ENCODE assay signal across 1 cellular context in the genomic region with DNA sequence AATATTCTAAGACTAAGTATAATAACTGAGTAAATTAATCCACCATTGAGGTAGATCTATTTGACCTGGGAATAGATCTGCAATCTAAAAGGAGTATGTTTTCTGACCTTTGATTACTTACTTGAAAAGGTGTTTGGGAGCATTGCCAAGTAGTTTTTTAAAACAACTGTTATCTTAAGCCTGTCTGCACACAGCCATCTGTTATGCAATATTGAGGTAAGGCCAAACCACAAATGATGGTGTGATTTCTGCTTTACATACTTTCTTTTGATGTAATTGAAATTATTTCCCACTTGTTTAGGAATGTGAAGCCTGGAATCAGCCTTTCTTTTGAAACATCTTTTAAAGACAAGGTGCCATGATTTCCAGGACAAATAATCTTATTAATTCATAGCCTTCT.
A peak's percentile ranks its signal among the peaks of the same experiment; 100 is the strongest.
TF ChIP-seq lines count a peak whose summit lies in the region.

No MANE protein-coding gene starts in this region.

TF ChIP-seq in HepG2, 621 proteins besides CTCF, POLR2A, EP300 and RAD21 (continued from another document):
- TF ChIP-seq, protein P1, sequence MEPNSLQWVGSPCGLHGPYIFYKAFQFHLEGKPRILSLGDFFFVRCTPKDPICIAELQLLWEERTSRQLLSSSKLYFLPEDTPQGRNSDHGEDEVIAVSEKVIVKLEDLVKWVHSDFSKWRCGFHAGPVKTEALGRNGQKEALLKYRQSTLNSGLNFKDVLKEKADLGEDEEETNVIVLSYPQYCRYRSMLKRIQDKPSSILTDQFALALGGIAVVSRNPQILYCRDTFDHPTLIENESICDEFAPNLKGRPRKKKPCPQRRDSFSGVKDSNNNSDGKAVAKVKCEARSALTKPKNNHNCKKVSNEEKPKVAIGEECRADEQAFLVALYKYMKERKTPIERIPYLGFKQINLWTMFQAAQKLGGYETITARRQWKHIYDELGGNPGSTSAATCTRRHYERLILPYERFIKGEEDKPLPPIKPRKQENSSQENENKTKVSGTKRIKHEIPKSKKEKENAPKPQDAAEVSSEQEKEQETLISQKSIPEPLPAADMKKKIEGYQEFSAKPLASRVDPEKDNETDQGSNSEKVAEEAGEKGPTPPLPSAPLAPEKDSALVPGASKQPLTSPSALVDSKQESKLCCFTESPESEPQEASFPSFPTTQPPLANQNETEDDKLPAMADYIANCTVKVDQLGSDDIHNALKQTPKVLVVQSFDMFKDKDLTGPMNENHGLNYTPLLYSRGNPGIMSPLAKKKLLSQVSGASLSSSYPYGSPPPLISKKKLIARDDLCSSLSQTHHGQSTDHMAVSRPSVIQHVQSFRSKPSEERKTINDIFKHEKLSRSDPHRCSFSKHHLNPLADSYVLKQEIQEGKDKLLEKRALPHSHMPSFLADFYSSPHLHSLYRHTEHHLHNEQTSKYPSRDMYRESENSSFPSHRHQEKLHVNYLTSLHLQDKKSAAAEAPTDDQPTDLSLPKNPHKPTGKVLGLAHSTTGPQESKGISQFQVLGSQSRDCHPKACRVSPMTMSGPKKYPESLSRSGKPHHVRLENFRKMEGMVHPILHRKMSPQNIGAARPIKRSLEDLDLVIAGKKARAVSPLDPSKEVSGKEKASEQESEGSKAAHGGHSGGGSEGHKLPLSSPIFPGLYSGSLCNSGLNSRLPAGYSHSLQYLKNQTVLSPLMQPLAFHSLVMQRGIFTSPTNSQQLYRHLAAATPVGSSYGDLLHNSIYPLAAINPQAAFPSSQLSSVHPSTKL (CRISPR knock-in tag; IDR thresholded peaks at IDR 0.05), result peak; percentile 73
- TF ChIP-seq THAP11 (CRISPR knock-in tag; IDR thresholded peaks at IDR 0.05) (0 out of 2 replicates have a peak, but pooled peaks have one; percentile 19), FOXA1 (IDR thresholded peaks at IDR 0.05) (no peak), FOXA1 (CRISPR knock-in tag; IDR thresholded peaks at IDR 0.05) (peak; percentile 33; the same call in 1 of the 2 replicates), FOXP1 (IDR thresholded peaks at IDR 0.05) (no peak), FOXP1 (CRISPR knock-in tag; IDR thresholded peaks at IDR 0.05) (peak; percentile 59; the same call in 1 of the 2 replicates), TCF12 (IDR thresholded peaks at IDR 0.05) (no peak), TCF12 (CRISPR knock-in tag; IDR thresholded peaks at IDR 0.05) (no peak), CREM (IDR thresholded peaks at IDR 0.05) (peak; percentile 30; the same call in 1 of the 2 replicates), CREM (CRISPR knock-in tag; IDR thresholded peaks at IDR 0.05) (no peak), ISL2 (CRISPR knock-in tag; IDR thresholded peaks at IDR 0.05) (peak; percentile 70; the same call in 1 of the 2 replicates), DMAP1 (CRISPR knock-in tag; IDR thresholded peaks at IDR 0.05) (no peak), HMG20A (CRISPR knock-in tag; IDR thresholded peaks at IDR 0.05; ENCODE audit: borderline replicate concordance) (0 out of 2 replicates have a peak, but pooled peaks have one; percentile 21), HDAC2 (CRISPR knock-in tag; IDR thresholded peaks at IDR 0.05) (peak; percentile 51; the same call in 1 of the 2 replicates), PLRG1 (conservative IDR thresholded peaks at IDR 0.05) (no peak), TARDBP (CRISPR knock-in tag; IDR thresholded peaks at IDR 0.05) (0 out of 2 replicates have a peak, but pooled peaks have one; percentile 20), SOX5 (CRISPR knock-in tag; IDR thresholded peaks at IDR 0.05; ENCODE audit: borderline replicate concordance) (0 out of 2 replicates have a peak, but pooled peaks have one; percentile 13), SOX13 (IDR thresholded peaks at IDR 0.05) (no peak), SOX13 (CRISPR knock-in tag; conservative IDR thresholded peaks at IDR 0.05 in 1 of 2, IDR thresholded peaks at IDR 0.05 in 1 of 2) (peak in 1 of 2 experiments; percentile 59; a peak in 2 of 4 replicates), FOXA3 (CRISPR knock-in tag; IDR thresholded peaks at IDR 0.05) (peak; percentile 50), NCOA2 (CRISPR knock-in tag; IDR thresholded peaks at IDR 0.05) (peak; percentile 58; the same call in 1 of the 2 replicates), NR2F2 (IDR thresholded peaks at IDR 0.05; ENCODE audit: borderline replicate concordance, low read depth) (0 out of 2 replicates have a peak, but pooled peaks have one; percentile 55), BCL6 (CRISPR knock-in tag; IDR thresholded peaks at IDR 0.05) (peak; percentile 65), SOX6 (IDR thresholded peaks at IDR 0.05) (no peak), SOX6 (CRISPR knock-in tag; IDR thresholded peaks at IDR 0.05) (peak; percentile 40; the same call in 1 of the 2 replicates), KDM5A (IDR thresholded peaks at IDR 0.05; ENCODE audit: borderline replicate concordance, low read length) (no peak), GATAD2A (CRISPR knock-in tag; IDR thresholded peaks at IDR 0.05) (peak; percentile 55; the same call in 1 of the 2 replicates), NR2F6 (IDR thresholded peaks at IDR 0.05) (peak; percentile 65; the same call in 1 of the 2 replicates), NR2F6 (CRISPR knock-in tag; IDR thresholded peaks at IDR 0.05) (0 out of 2 replicates have a peak, but pooled peaks have one; percentile 36), NFATC3 (CRISPR knock-in tag; IDR thresholded peaks at IDR 0.05) (no peak), CEBPG (CRISPR knock-in tag; IDR thresholded peaks at IDR 0.05) (peak; percentile 80), MEIS1 (CRISPR knock-in tag; IDR thresholded peaks at IDR 0.05; ENCODE audit: borderline replicate concordance) (no peak), TCF7 (IDR thresholded peaks at IDR 0.05; ENCODE audit: low read depth) (peak; percentile 68)
- TF ChIP-seq, protein P2, sequence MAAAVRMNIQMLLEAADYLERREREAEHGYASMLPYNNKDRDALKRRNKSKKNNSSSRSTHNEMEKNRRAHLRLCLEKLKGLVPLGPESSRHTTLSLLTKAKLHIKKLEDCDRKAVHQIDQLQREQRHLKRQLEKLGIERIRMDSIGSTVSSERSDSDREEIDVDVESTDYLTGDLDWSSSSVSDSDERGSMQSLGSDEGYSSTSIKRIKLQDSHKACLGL (CRISPR knock-in tag; IDR thresholded peaks at IDR 0.05), result no peak
- TF ChIP-seq, protein P3, sequence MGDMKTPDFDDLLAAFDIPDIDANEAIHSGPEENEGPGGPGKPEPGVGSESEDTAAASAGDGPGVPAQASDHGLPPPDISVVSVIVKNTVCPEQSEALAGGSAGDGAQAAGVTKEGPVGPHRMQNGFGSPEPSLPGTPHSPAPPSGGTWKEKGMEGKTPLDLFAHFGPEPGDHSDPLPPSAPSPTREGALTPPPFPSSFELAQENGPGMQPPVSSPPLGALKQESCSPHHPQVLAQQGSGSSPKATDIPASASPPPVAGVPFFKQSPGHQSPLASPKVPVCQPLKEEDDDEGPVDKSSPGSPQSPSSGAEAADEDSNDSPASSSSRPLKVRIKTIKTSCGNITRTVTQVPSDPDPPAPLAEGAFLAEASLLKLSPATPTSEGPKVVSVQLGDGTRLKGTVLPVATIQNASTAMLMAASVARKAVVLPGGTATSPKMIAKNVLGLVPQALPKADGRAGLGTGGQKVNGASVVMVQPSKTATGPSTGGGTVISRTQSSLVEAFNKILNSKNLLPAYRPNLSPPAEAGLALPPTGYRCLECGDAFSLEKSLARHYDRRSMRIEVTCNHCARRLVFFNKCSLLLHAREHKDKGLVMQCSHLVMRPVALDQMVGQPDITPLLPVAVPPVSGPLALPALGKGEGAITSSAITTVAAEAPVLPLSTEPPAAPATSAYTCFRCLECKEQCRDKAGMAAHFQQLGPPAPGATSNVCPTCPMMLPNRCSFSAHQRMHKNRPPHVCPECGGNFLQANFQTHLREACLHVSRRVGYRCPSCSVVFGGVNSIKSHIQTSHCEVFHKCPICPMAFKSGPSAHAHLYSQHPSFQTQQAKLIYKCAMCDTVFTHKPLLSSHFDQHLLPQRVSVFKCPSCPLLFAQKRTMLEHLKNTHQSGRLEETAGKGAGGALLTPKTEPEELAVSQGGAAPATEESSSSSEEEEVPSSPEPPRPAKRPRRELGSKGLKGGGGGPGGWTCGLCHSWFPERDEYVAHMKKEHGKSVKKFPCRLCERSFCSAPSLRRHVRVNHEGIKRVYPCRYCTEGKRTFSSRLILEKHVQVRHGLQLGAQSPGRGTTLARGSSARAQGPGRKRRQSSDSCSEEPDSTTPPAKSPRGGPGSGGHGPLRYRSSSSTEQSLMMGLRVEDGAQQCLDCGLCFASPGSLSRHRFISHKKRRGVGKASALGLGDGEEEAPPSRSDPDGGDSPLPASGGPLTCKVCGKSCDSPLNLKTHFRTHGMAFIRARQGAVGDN (CRISPR knock-in tag; IDR thresholded peaks at IDR 0.05), result no peak
- TF ChIP-seq, protein P4, sequence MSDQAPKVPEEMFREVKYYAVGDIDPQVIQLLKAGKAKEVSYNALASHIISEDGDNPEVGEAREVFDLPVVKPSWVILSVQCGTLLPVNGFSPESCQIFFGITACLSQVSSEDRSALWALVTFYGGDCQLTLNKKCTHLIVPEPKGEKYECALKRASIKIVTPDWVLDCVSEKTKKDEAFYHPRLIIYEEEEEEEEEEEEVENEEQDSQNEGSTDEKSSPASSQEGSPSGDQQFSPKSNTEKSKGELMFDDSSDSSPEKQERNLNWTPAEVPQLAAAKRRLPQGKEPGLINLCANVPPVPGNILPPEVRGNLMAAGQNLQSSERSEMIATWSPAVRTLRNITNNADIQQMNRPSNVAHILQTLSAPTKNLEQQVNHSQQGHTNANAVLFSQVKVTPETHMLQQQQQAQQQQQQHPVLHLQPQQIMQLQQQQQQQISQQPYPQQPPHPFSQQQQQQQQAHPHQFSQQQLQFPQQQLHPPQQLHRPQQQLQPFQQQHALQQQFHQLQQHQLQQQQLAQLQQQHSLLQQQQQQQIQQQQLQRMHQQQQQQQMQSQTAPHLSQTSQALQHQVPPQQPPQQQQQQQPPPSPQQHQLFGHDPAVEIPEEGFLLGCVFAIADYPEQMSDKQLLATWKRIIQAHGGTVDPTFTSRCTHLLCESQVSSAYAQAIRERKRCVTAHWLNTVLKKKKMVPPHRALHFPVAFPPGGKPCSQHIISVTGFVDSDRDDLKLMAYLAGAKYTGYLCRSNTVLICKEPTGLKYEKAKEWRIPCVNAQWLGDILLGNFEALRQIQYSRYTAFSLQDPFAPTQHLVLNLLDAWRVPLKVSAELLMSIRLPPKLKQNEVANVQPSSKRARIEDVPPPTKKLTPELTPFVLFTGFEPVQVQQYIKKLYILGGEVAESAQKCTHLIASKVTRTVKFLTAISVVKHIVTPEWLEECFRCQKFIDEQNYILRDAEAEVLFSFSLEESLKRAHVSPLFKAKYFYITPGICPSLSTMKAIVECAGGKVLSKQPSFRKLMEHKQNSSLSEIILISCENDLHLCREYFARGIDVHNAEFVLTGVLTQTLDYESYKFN (CRISPR knock-in tag; conservative IDR thresholded peaks at IDR 0.05), result 0 out of 2 replicates have a peak, but pooled peaks have one; percentile 24
- TF ChIP-seq, protein P5, sequence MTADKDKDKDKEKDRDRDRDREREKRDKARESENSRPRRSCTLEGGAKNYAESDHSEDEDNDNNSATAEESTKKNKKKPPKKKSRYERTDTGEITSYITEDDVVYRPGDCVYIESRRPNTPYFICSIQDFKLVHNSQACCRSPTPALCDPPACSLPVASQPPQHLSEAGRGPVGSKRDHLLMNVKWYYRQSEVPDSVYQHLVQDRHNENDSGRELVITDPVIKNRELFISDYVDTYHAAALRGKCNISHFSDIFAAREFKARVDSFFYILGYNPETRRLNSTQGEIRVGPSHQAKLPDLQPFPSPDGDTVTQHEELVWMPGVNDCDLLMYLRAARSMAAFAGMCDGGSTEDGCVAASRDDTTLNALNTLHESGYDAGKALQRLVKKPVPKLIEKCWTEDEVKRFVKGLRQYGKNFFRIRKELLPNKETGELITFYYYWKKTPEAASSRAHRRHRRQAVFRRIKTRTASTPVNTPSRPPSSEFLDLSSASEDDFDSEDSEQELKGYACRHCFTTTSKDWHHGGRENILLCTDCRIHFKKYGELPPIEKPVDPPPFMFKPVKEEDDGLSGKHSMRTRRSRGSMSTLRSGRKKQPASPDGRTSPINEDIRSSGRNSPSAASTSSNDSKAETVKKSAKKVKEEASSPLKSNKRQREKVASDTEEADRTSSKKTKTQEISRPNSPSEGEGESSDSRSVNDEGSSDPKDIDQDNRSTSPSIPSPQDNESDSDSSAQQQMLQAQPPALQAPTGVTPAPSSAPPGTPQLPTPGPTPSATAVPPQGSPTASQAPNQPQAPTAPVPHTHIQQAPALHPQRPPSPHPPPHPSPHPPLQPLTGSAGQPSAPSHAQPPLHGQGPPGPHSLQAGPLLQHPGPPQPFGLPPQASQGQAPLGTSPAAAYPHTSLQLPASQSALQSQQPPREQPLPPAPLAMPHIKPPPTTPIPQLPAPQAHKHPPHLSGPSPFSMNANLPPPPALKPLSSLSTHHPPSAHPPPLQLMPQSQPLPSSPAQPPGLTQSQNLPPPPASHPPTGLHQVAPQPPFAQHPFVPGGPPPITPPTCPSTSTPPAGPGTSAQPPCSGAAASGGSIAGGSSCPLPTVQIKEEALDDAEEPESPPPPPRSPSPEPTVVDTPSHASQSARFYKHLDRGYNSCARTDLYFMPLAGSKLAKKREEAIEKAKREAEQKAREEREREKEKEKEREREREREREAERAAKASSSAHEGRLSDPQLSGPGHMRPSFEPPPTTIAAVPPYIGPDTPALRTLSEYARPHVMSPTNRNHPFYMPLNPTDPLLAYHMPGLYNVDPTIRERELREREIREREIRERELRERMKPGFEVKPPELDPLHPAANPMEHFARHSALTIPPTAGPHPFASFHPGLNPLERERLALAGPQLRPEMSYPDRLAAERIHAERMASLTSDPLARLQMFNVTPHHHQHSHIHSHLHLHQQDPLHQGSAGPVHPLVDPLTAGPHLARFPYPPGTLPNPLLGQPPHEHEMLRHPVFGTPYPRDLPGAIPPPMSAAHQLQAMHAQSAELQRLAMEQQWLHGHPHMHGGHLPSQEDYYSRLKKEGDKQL (CRISPR knock-in tag; IDR thresholded peaks at IDR 0.05; ENCODE audit: low read depth), result peak; percentile 54; the same call in 1 of the 2 replicates
- TF ChIP-seq, protein P6, sequence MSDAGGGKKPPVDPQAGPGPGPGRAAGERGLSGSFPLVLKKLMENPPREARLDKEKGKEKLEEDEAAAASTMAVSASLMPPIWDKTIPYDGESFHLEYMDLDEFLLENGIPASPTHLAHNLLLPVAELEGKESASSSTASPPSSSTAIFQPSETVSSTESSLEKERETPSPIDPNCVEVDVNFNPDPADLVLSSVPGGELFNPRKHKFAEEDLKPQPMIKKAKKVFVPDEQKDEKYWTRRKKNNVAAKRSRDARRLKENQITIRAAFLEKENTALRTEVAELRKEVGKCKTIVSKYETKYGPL (CRISPR knock-in tag; IDR thresholded peaks at IDR 0.05), result 0 out of 2 replicates have a peak, but pooled peaks have one; percentile 53
- TF ChIP-seq, protein P7, sequence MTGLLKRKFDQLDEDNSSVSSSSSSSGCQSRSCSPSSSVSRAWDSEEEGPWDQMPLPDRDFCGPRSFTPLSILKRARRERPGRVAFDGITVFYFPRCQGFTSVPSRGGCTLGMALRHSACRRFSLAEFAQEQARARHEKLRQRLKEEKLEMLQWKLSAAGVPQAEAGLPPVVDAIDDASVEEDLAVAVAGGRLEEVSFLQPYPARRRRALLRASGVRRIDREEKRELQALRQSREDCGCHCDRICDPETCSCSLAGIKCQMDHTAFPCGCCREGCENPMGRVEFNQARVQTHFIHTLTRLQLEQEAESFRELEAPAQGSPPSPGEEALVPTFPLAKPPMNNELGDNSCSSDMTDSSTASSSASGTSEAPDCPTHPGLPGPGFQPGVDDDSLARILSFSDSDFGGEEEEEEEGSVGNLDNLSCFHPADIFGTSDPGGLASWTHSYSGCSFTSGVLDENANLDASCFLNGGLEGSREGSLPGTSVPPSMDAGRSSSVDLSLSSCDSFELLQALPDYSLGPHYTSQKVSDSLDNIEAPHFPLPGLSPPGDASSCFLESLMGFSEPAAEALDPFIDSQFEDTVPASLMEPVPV (CRISPR knock-in tag; IDR thresholded peaks at IDR 0.05), result no peak
